1 cellular context compared by ENCODE assay signal in the genomic region with DNA sequence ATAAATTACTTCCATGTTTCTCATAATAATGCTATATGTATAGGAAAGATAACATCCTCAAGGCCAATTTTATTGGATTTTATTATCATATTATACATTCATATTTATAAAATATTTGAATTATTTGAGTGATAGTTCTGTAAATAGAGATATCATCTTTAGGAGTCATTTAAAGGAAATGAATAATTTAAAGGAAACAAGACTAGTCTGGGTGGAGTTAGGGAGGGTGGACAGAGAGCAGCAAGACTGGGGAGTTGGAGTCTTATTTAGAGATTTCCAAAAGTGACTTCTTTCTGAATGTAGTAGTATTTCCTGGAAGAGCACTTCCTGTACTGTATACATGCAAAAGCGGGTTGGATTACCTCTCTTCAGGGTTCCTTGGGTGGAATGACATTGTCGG.
TF ChIP-seq lines count a peak whose summit lies in the region.

No MANE protein-coding gene starts in this region.

TF ChIP-seq in SK-N-SH, 30 proteins besides CTCF, POLR2A, EP300 and RAD21 (continued from another document):
- TF ChIP-seq, protein P1, sequence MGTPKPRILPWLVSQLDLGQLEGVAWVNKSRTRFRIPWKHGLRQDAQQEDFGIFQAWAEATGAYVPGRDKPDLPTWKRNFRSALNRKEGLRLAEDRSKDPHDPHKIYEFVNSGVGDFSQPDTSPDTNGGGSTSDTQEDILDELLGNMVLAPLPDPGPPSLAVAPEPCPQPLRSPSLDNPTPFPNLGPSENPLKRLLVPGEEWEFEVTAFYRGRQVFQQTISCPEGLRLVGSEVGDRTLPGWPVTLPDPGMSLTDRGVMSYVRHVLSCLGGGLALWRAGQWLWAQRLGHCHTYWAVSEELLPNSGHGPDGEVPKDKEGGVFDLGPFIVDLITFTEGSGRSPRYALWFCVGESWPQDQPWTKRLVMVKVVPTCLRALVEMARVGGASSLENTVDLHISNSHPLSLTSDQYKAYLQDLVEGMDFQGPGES (IDR thresholded peaks at IDR 0.05; ENCODE audit: low read depth, low read length) = no peak
- no peak for TF ChIP-seq RFX5 (IDR thresholded peaks at IDR 0.05; ENCODE audit: low read length)
- TF ChIP-seq MXI1 (IDR thresholded peaks at IDR 0.05; ENCODE audit: low read depth, low read length) = no peak
- TF ChIP-seq, protein P2, sequence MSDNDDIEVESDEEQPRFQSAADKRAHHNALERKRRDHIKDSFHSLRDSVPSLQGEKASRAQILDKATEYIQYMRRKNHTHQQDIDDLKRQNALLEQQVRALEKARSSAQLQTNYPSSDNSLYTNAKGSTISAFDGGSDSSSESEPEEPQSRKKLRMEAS (IDR thresholded peaks at IDR 0.05; ENCODE audit: low read depth) = 0 out of 2 replicates have a peak, but pooled peaks have one; percentile 11
- no peak for TF ChIP-seq ELF1 (IDR thresholded peaks at IDR 0.05)
- no peak for TF ChIP-seq FOSL2 (IDR thresholded peaks at IDR 0.05; ENCODE audit: borderline replicate concordance, low read depth)
- no peak for TF ChIP-seq POLR2AphosphoS5 (IDR thresholded peaks at IDR 0.05; ENCODE audit: low read depth, low read length)
- no peak for TF ChIP-seq FOXJ3 (CRISPR knock-in tag; IDR thresholded peaks at IDR 0.05)
- no peak for TF ChIP-seq CHD2 (IDR thresholded peaks at IDR 0.05; ENCODE audit: low read length, partially characterized antibody)
- TF ChIP-seq MEF2A (IDR thresholded peaks at IDR 0.05; ENCODE audit: borderline replicate concordance, low read depth) = no peak
- TF ChIP-seq, protein P3, sequence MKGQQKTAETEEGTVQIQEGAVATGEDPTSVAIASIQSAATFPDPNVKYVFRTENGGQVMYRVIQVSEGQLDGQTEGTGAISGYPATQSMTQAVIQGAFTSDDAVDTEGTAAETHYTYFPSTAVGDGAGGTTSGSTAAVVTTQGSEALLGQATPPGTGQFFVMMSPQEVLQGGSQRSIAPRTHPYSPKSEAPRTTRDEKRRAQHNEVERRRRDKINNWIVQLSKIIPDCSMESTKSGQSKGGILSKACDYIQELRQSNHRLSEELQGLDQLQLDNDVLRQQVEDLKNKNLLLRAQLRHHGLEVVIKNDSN (IDR thresholded peaks at IDR 0.05; ENCODE audit: borderline replicate concordance, low read depth) = no peak
- TF ChIP-seq SMC3 (IDR thresholded peaks at IDR 0.05; ENCODE audit: low read depth, low read length) = no peak
- TF ChIP-seq EZH2phosphoT487 (IDR thresholded peaks at IDR 0.05; ENCODE audit: borderline replicate concordance, low read depth) = no peak
- no peak for TF ChIP-seq FOXM1 (IDR thresholded peaks at IDR 0.05; ENCODE audit: low read depth)
- TF ChIP-seq TEAD4 (IDR thresholded peaks at IDR 0.05; ENCODE audit: borderline replicate concordance, insufficient read depth) = no peak
- no peak for TF ChIP-seq NRF1 (IDR thresholded peaks at IDR 0.05; ENCODE audit: low read depth, low read length)
- no peak for TF ChIP-seq REST (IDR thresholded peaks at IDR 0.05; ENCODE audit: low read depth, low read length)
- TF ChIP-seq NFIC (IDR thresholded peaks at IDR 0.05; ENCODE audit: borderline replicate concordance) = peak; percentile 5; the same call in 1 of the 2 replicates
- TF ChIP-seq, protein P4, sequence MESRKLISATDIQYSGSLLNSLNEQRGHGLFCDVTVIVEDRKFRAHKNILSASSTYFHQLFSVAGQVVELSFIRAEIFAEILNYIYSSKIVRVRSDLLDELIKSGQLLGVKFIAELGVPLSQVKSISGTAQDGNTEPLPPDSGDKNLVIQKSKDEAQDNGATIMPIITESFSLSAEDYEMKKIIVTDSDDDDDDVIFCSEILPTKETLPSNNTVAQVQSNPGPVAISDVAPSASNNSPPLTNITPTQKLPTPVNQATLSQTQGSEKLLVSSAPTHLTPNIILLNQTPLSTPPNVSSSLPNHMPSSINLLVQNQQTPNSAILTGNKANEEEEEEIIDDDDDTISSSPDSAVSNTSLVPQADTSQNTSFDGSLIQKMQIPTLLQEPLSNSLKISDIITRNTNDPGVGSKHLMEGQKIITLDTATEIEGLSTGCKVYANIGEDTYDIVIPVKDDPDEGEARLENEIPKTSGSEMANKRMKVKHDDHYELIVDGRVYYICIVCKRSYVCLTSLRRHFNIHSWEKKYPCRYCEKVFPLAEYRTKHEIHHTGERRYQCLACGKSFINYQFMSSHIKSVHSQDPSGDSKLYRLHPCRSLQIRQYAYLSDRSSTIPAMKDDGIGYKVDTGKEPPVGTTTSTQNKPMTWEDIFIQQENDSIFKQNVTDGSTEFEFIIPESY (IDR thresholded peaks at IDR 0.05; ENCODE audit: borderline replicate concordance, low read depth) = no peak
- peak; percentile 23; the same call in 1 of the 2 replicates for TF ChIP-seq PBX3 (IDR thresholded peaks at IDR 0.05)
- TF ChIP-seq, protein P5, sequence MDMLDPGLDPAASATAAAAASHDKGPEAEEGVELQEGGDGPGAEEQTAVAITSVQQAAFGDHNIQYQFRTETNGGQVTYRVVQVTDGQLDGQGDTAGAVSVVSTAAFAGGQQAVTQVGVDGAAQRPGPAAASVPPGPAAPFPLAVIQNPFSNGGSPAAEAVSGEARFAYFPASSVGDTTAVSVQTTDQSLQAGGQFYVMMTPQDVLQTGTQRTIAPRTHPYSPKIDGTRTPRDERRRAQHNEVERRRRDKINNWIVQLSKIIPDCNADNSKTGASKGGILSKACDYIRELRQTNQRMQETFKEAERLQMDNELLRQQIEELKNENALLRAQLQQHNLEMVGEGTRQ (IDR thresholded peaks at IDR 0.05; ENCODE audit: borderline replicate concordance, low read depth, low read length) = no peak
- TF ChIP-seq TAF1 (IDR thresholded peaks at IDR 0.05; ENCODE audit: borderline replicate concordance, low read depth, low read length) = no peak
- no peak for TF ChIP-seq RCOR1 (IDR thresholded peaks at IDR 0.05; ENCODE audit: low read length)
- TF ChIP-seq GATA2 (CRISPR knock-in tag; IDR thresholded peaks at IDR 0.05) = no peak
- peak; percentile 56 for TF ChIP-seq TCF12 (IDR thresholded peaks at IDR 0.05)
- TF ChIP-seq SIN3A (IDR thresholded peaks at IDR 0.05; ENCODE audit: borderline replicate concordance, low read depth, low read length) = no peak
- no peak for TF ChIP-seq GABPA (IDR thresholded peaks at IDR 0.05; ENCODE audit: low read depth)
- TF ChIP-seq JUND (IDR thresholded peaks at IDR 0.05) = no peak; the same call in 1 of the 2 replicates
